ENCODE assay signal across 9 cellular contexts in the genomic region with DNA sequence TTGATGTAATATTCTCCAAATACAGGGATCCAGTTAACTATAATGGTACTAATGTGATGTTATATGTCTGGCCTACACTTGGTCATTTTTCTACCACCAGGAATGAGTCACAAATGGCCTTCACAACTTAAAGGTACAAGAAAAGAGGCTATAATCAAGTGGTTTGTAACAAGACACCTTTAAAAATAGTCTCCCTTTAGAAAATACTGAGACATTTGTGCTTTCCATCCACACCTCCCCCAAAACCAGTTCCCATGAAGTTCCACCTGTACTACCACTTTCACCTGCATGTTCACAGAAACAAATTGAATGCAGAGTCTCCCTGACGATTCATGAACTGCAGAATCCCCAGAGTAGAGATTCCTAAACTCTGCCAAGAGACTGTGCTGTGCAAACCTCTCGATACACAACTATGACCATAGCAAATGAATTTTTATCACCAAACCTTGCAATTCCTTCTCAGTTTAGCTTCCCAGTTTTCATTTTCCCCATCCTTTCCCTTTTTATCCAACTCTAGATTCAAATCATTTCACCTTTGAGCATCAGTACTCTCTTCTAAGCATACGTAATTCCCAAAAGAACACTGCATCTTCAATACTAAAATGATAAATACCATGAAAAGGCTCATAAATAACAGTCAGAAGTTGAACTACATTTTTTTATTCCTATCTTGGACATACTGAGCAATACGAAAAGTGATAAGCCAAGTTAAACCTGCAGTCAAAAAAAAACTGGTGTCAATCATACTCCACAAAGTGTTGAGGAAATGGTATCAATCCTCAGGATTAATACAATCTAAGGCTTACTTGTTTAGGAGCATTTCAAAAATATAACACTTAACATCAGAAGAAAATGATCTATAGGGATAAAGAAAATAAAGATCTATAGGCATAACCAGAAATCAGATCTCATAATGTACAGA. TPM values are rescaled to one million over a fixed set of nuclear protein-coding genes. Genes with fewer than 3 reads are reported as not detected.
DNase-seq lines count a peak whose midpoint lies in the region; ATAC-seq and TF ChIP-seq lines count a peak whose summit lies in the region.
"Had no signal": no experiment of that assay in that cellular context is flagged by ENCODE, and none has a peak within 500 bp of the region (broad histone marks: within the 10 kb centered on the region; RNA-seq: fewer than 3 reads in every experiment).

No MANE protein-coding gene starts in this region.

- H3K27me3 Mint-ChIP-seq in Calu3 (ENCODE audit: unreplicated experiment) (no peaks in the 10 kb centered on the region), nephron progenitor cell (ENCODE audit: low read depth, poor library complexity) (peaks cover 4% of the 10 kb centered on the region)

- H3K9me3 Mint-ChIP-seq in Calu3 (ENCODE audit: low read depth, unreplicated experiment) (no peaks in the 10 kb centered on the region), nephron progenitor cell (no peaks in the 10 kb centered on the region)

- H3K36me3 Mint-ChIP-seq in Calu3 (ENCODE audit: insufficient read depth, unreplicated experiment) (peaks cover 100% of the 10 kb centered on the region), nephron progenitor cell (ENCODE audit: low read depth) (peaks cover 56% of the 10 kb centered on the region)

- H3K4me3 Mint-ChIP-seq in Calu3 (ENCODE audit: low read depth, unreplicated experiment), result peak overlapping the region; percentile 87
- H3K4me3 Mint-ChIP-seq in nephron progenitor cell, result peak overlapping the region; percentile 99

- H3K4me1 Mint-ChIP-seq in Calu3 (ENCODE audit: low read depth, unreplicated experiment) (peaks cover 35% of the 10 kb centered on the region), nephron progenitor cell (peaks cover 83% of the 10 kb centered on the region)

- no TSS peak for BruUV-seq in Calu3 (replicated peaks; lab: Mats Ljungman, UMichigan)

- H3K27ac Mint-ChIP-seq in Calu3 (ENCODE audit: unreplicated experiment) (peak overlapping the region; percentile 99), nephron progenitor cell (no peak overlapping the region)

- H3K27me3 ChIP-seq in MG63, result no peaks in the 10 kb centered on the region

- DNase-seq in Calu3 (peak; percentile 60), MG63 (no peak), coronary artery (ENCODE audit: low spot score) (no peak), nephron progenitor cell (no peak), middle frontal gyrus (ENCODE audit: extremely low spot score, low spot score) (no peak), omental fat pad (ENCODE audit: low spot score) (no peak)
- DNase-seq: NCI-H1436 had no signal

- CTCF ChIA-PET in Calu3 (lab: Charles Lee), result interaction anchor here (0.7 kb wide), 1 partner anchor 30 kb away, joined by 3 read pairs; no protein-coding TSS in a partner anchor

- no peak for TF ChIP-seq CTCF in Calu3 (IDR thresholded peaks at IDR 0.05; ENCODE audit: unreplicated experiment)
- TF ChIP-seq CTCF in coronary artery (IDR thresholded peaks at IDR 0.05), result no peak
- no peak for TF ChIP-seq CTCF in nephron progenitor cell (IDR thresholded peaks at IDR 0.05)
- TF ChIP-seq CTCF in omental fat pad (IDR thresholded peaks at IDR 0.05), result no peak

- intact Hi-C loops in Calu3 (cut with micrococcal nuclease; ENCODE audit: unreplicated experiment), result loop anchor here (1.0 to 10.0 kb wide), 7 partner anchors 83 to 563 kb away; no protein-coding TSS in a partner anchor

- H3K9me3 ChIP-seq in MG63, result no peaks in the 10 kb centered on the region

- peak overlapping the region; percentile 76 for H3K4me3 ChIP-seq in MG63
- peak overlapping the region; percentile 98 for H3K4me3 ChIP-seq in coronary artery

- H3K27ac ChIP-seq in coronary artery, result peak overlapping the region; percentile 46 to 97

- ATAC-seq in GM19467 (IDR thresholded peaks at IDR 0.05; ENCODE audit: unreplicated experiment) (no peak), HG03378 (IDR thresholded peaks at IDR 0.05; ENCODE audit: unreplicated experiment) (no peak), omental fat pad (ENCODE audit: low FRiP score) (no peak)

- peaks cover 54% of the 10 kb centered on the region for H3K36me3 ChIP-seq in MG63

RNA-seq across cellular contexts. Expression of a gene that starts 5.8 kb away (rescaled TPM):
- total RNA-seq in Calu3 (2022) (123 and 131 TPM in 2 replicates), omental fat pad (100 to 1,000 TPM in 1 of 4 donors, 10 to 100 TPM in 3; 57.8 to 101 (median 75.6) TPM)
- total RNA-seq in MG63 (2014; rRNA removed; shearing (Covaris generic); ENCODE audit: low replicate concordance), result 1.2 and 2.0 TPM in 2 replicates

Comparison
In these comparisons a context has a peak if more than half of its experiments do, and no peak if none do; other contexts are left out.
1. RNA of a gene that starts 5.8 kb away (total RNA-seq): 123 to 131 TPM in Calu3 and 57.8 to 101 TPM in omental fat pad; 1.2 to 2.0 TPM in MG63; every median in the first group is over 10 times any median in the second.